ENCODE assay signal across 22 cellular contexts in the genomic region with DNA sequence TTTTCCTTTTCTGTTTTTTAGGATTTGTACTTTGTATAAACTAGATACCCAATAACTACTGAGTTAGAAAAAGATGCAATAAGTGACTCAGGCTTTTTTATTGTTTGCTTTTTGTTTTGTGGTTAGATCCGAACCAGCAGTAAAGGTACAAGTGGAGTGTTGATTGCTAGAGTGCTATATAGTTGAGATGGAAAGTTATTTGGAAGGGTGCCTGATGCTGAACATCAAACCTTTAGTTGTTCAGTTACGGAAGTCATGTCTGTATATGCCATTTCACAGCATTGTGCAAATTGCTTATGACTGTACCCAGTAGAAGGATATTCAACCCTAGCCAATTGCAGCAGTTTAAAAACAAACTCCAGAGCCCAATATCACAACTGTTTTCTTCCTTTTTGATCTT.
DNase-seq lines count a peak whose midpoint lies in the region; ATAC-seq and TF ChIP-seq lines count a peak whose summit lies in the region.
"Had no signal": no experiment of that assay in that cellular context is flagged by ENCODE, and none has a peak within 500 bp of the region (broad histone marks: within the 10 kb centered on the region; RNA-seq: fewer than 3 reads in every experiment).

No MANE protein-coding gene starts in this region.

- no peaks in the 10 kb centered on the region for H3K4me1 ChIP-seq in mammary epithelial cell (ENCODE audit: insufficient read depth, low read length)
- H3K4me1 ChIP-seq in RWPE2 (ENCODE audit: insufficient read depth, poor library complexity, severe bottlenecking), result peaks cover 11% of the 10 kb centered on the region
- H3K4me1 ChIP-seq: SJCRH30 had no signal

- POLR2A ChIA-PET in MCF 10A (lab: Yijun Ruan, JAX), result interaction anchor here (0.6 kb wide), 1 partner anchor 18 kb away, joined by 3 read pairs; no protein-coding TSS in a partner anchor

- 73% methylated on average over 2 of the region's 2 CpGs for WGBS in mammary epithelial cell (ENCODE audit: low coverage, missing lambda C conversion rate)

- H3K4me2 ChIP-seq in mammary epithelial cell (ENCODE audit: insufficient read depth, low read depth, low read length), result no peak overlapping the region

- H3K27ac Mint-ChIP-seq in MCF 10A (ENCODE audit: low read depth, unreplicated experiment), result peak overlapping the region; percentile 3
- H3K27ac Mint-ChIP-seq: CD8-positive, alpha-beta memory T cell; H9; T-cell had no signal

- no peak overlapping the region for H3K4me3 ChIP-seq in mammary epithelial cell (replicated peaks in 1 of 3; ENCODE audit: insufficient read depth in 1 of 3, low read depth in 2 of 3, low read length in 3 of 3)
- H3K4me3 ChIP-seq in RWPE2 (ENCODE audit: severe bottlenecking), result no peak overlapping the region
- H3K4me3 ChIP-seq in fibroblast of pulmonary artery (replicated peaks; ENCODE audit: low read depth, low read length), result no peak overlapping the region
- H3K4me3 ChIP-seq: SJCRH30 had no signal

- no peaks in the 10 kb centered on the region for H3K9me3 ChIP-seq in mammary epithelial cell (replicated peaks; ENCODE audit: insufficient read depth, low read length)
- no peaks in the 10 kb centered on the region for H3K9me3 ChIP-seq in RWPE2 (ENCODE audit: severe bottlenecking)
- H3K9me3 ChIP-seq: SJCRH30 had no signal

- H2AFZ ChIP-seq in mammary epithelial cell (ENCODE audit: low read depth, low read length), result no peak overlapping the region

- CTCF ChIA-PET in MCF 10A (lab: Yijun Ruan, JAX), result interaction anchor here (1.1 kb wide), 1 partner anchor 228 kb away, joined by 3 read pairs; no protein-coding TSS in a partner anchor
- CTCF ChIA-PET in mammary epithelial cell (lab: Charles Lee; ENCODE audit: low non-redundant PET), result no interaction called here

- no peaks in the 10 kb centered on the region for H3K36me3 Mint-ChIP-seq in MCF 10A (ENCODE audit: insufficient read depth, unreplicated experiment)
- H3K36me3 Mint-ChIP-seq: T-cell had no signal

- intact Hi-C loops in MCF 10A (cut with micrococcal nuclease) (no loop called here), mammary epithelial cell (cut with micrococcal nuclease) (no loop called here)

- H3K27me3 Mint-ChIP-seq in MCF 10A (ENCODE audit: insufficient read depth, unreplicated experiment), result no peaks in the 10 kb centered on the region
- H3K27me3 Mint-ChIP-seq: CD8-positive, alpha-beta memory T cell; T-cell had no signal

- no peak overlapping the region for H3K27ac ChIP-seq in mammary epithelial cell (ENCODE audit: insufficient read depth, low read depth, low read length)
- H3K27ac ChIP-seq in RWPE2 (ENCODE audit: poor library complexity, severe bottlenecking), result no peak overlapping the region
- H3K27ac ChIP-seq: C4-2B, RWPE1, SJCRH30 had no signal

- peaks cover 19% of the 10 kb centered on the region for H3K9me3 Mint-ChIP-seq in MCF 10A (ENCODE audit: unreplicated experiment)
- H3K9me3 Mint-ChIP-seq: H9 had no signal

- peaks cover 22% of the 10 kb centered on the region for H3K4me1 Mint-ChIP-seq in MCF 10A (ENCODE audit: insufficient read depth, unreplicated experiment)
- H3K4me1 Mint-ChIP-seq: CD8-positive, alpha-beta memory T cell; H9; T-cell had no signal

- peak; percentile 84 for DNase-seq in MCF 10A (ENCODE audit: unreplicated experiment)
- no peak for DNase-seq in mammary epithelial cell
- DNase-seq in RWPE2 (ENCODE audit: low spot score), result no peak
- DNase-seq in fibroblast of pulmonary artery (ENCODE audit: low read depth), result peak; percentile 10
- no peak for DNase-seq in T-helper 1 cell
- no peak for DNase-seq in NAMALWA (ENCODE audit: low spot score)
- DNase-seq: 8988T; CD8-positive, alpha-beta memory T cell; DMS53; H9; KG1; NCI-H1417 treated with DMSO at 0.1 percent for 48 hours; NCI-H187; NCI-H2107; NCI-H446 treated with DMSO at 0.1 percent for 48 hours; NCI-H526 treated with DMSO at 0.1 percent for 48 hours; SJCRH30; T-cell had no signal

- in situ Hi-C loops in mammary epithelial cell (cut with MboI; ENCODE audit: low sequenced_read_pairs in 2 of 2), result no loop called here

- H4K20me1 ChIP-seq in mammary epithelial cell (ENCODE audit: insufficient read depth, low read length), result no peaks in the 10 kb centered on the region

- no peak overlapping the region for H3K9ac ChIP-seq in mammary epithelial cell (ENCODE audit: insufficient read depth, low read length)

- H3K4me3 Mint-ChIP-seq in MCF 10A (ENCODE audit: unreplicated experiment), result no peak overlapping the region
- H3K4me3 Mint-ChIP-seq: CD8-positive, alpha-beta memory T cell; H9; T-cell had no signal

- dilution Hi-C loops in mammary epithelial cell (cut with HindIII; ENCODE audit: low sequenced_read_pairs), result no loop called here

- BruUV-seq in MCF 10A (replicated peaks; lab: Mats Ljungman, UMichigan), result no TSS peak
- BruUV-seq in mammary epithelial cell (replicated peaks; lab: Mats Ljungman, UMichigan), result no TSS peak

- TF ChIP-seq CTCF in MCF 10A (IDR thresholded peaks at IDR 0.05; ENCODE audit: unreplicated experiment) (no peak), mammary epithelial cell (conservative IDR thresholded peaks at IDR 0.05 in 1 of 2, IDR thresholded peaks at IDR 0.05 in 1 of 2; ENCODE audit: extremely low read depth in 1 of 2, insufficient read depth in 1 of 2, low read depth in 1 of 2, low read length in 2 of 2) (no peak), RWPE2 (IDR thresholded peaks at IDR 0.05; ENCODE audit: poor library complexity, severe bottlenecking) (no peak), fibroblast of pulmonary artery (IDR thresholded peaks at IDR 0.05; ENCODE audit: low read length, missing control alignments) (no peak)

- H3K27me3 ChIP-seq in mammary epithelial cell (ENCODE audit: insufficient read depth, low read length) (no peaks in the 10 kb centered on the region), RWPE2 (ENCODE audit: insufficient read depth, poor library complexity, severe bottlenecking) (no peaks in the 10 kb centered on the region)

- H3K36me3 ChIP-seq in mammary epithelial cell (ENCODE audit: insufficient read depth, low read length) (no peaks in the 10 kb centered on the region), RWPE2 (ENCODE audit: low read depth) (no peaks in the 10 kb centered on the region)
- H3K36me3 ChIP-seq: SJCRH30 had no signal

- peak; percentile 69 for ATAC-seq in RWPE2 (ENCODE audit: low read depth)
- no peak for ATAC-seq in HG02970 (IDR thresholded peaks at IDR 0.05; ENCODE audit: low FRiP score, unreplicated experiment)
- no peak for ATAC-seq in HG02588 (IDR thresholded peaks at IDR 0.05; ENCODE audit: unreplicated experiment)
- ATAC-seq: T-cell had no signal

- H3K79me2 ChIP-seq in mammary epithelial cell (ENCODE audit: insufficient read depth, low read length), result no peaks in the 10 kb centered on the region

Comparison
In these comparisons a context has a peak if more than half of its experiments do, and no peak if none do; other contexts are left out.
1. DNase-seq: peak in MCF 10A (single experiment) and fibroblast of pulmonary artery (single experiment); none in mammary epithelial cell (single experiment), RWPE2 (single experiment), T-helper 1 cell (0 of 5) and NAMALWA (single experiment).